ENCODE assay signal across 2 cellular contexts in genomic region chr10:23693895-23694294, GRCh38.
TF ChIP-seq lines count a peak whose summit lies in the region.

No MANE protein-coding gene starts in this region.

TF ChIP-seq in H1, 55 proteins besides CTCF, POLR2A, EP300 and RAD21:
- TF ChIP-seq SP2 (IDR thresholded peaks at IDR 0.05; ENCODE audit: low read length) (no peak), EGR1 (IDR thresholded peaks at IDR 0.05; ENCODE audit: borderline replicate concordance, low read depth, low read length) (0 out of 2 replicates have a peak, but pooled peaks have one; percentile 16), E2F6 (IDR thresholded peaks at IDR 0.05) (no peak), FOSL1 (IDR thresholded peaks at IDR 0.05; ENCODE audit: insufficient read depth, low read depth, low read length) (no peak), ATF3 (IDR thresholded peaks at IDR 0.05; ENCODE audit: insufficient read depth, low read depth, low read length) (no peak), USF2 (IDR thresholded peaks at IDR 0.05; ENCODE audit: low read length) (no peak), KDM1A (IDR thresholded peaks at IDR 0.05; ENCODE audit: borderline replicate concordance, low read length) (no peak), JUND (IDR thresholded peaks at IDR 0.05; ENCODE audit: low read length) (no peak), RNF2 (IDR thresholded peaks at IDR 0.05; ENCODE audit: borderline replicate concordance, low read depth, low read length, missing control alignments, poor library complexity, severe bottlenecking) (peak; percentile 32), JUN (IDR thresholded peaks at IDR 0.05; ENCODE audit: low read depth, low read length) (no peak)

TF ChIP-seq in neural cell, 6 proteins besides CTCF, POLR2A, EP300 and RAD21:
- TF ChIP-seq POLR2AphosphoS5 (IDR thresholded peaks at IDR 0.05) (no peak), MXI1 (conservative IDR thresholded peaks at IDR 0.05; ENCODE audit: poor library complexity, severe bottlenecking) (no peak), TAF1 (IDR thresholded peaks at IDR 0.05; ENCODE audit: low read depth) (no peak), SMC3 (conservative IDR thresholded peaks at IDR 0.05; ENCODE audit: poor library complexity) (no peak)
